10 cellular contexts compared by ENCODE assay signal in genomic region chr14:101077511-101078074, GRCh38.
DNase-seq lines count a peak whose midpoint lies in the region; ATAC-seq and TF ChIP-seq lines count a peak whose summit lies in the region.
"Had no signal": no experiment of that assay in that cellular context is flagged by ENCODE, and none has a peak within 500 bp of the region (broad histone marks: within the 10 kb centered on the region; RNA-seq: fewer than 3 reads in every experiment).

No MANE protein-coding gene starts in this region.

- H3K4me3 Mint-ChIP-seq in progenitor cell of endocrine pancreas (ENCODE audit: low read depth), result peak overlapping the region; percentile 69
- H3K4me3 Mint-ChIP-seq: central memory CD8-positive, alpha-beta T cell had no signal

- H3K27me3 ChIP-seq in left ventricle myocardium inferior (ENCODE audit: low read depth), result peaks cover 93% of the 10 kb centered on the region
- no peaks in the 10 kb centered on the region for H3K27me3 ChIP-seq in MG63

- H3K9me3 ChIP-seq in left ventricle myocardium inferior (replicated peaks) (peaks cover 11% of the 10 kb centered on the region), MG63 (no peaks in the 10 kb centered on the region)

- peaks cover 67% of the 10 kb centered on the region for H3K27me3 Mint-ChIP-seq in progenitor cell of endocrine pancreas

- TF ChIP-seq CTCF in left ventricle myocardium inferior (IDR thresholded peaks at IDR 0.05; ENCODE audit: borderline replicate concordance), result no peak
- no peak for TF ChIP-seq CTCF in progenitor cell of endocrine pancreas (IDR thresholded peaks at IDR 0.05; ENCODE audit: unreplicated experiment)

- H3K4me3 ChIP-seq in left ventricle myocardium inferior (peak overlapping the region; percentile 47), MG63 (no peak overlapping the region)

- peaks cover 5% of the 10 kb centered on the region for H3K4me1 Mint-ChIP-seq in progenitor cell of endocrine pancreas (ENCODE audit: low read depth)
- H3K4me1 Mint-ChIP-seq: central memory CD8-positive, alpha-beta T cell had no signal

- ATAC-seq in HG03460 (IDR thresholded peaks at IDR 0.05; ENCODE audit: unreplicated experiment) (no peak), HG02642 (IDR thresholded peaks at IDR 0.05; ENCODE audit: poor library complexity, unreplicated experiment) (no peak)

- H3K4me1 ChIP-seq in left ventricle myocardium inferior, result peaks cover 9% of the 10 kb centered on the region

- intact Hi-C loops in left ventricle myocardium inferior (cut with micrococcal nuclease), result no loop called here

- H3K36me3 Mint-ChIP-seq in progenitor cell of endocrine pancreas (ENCODE audit: insufficient read depth), result no peaks in the 10 kb centered on the region

- no peak overlapping the region for H3K27ac ChIP-seq in left ventricle myocardium inferior (replicated peaks)

- H3K36me3 ChIP-seq in left ventricle myocardium inferior, result no peaks in the 10 kb centered on the region
- no peaks in the 10 kb centered on the region for H3K36me3 ChIP-seq in MG63

- DNase-seq in GM03348 (ENCODE audit: low spot score) (peak; percentile 45), NCI-H69 (lab: John Stamatoyannopoulos, UW) (peak; percentile 43), left ventricle myocardium inferior (no peak), progenitor cell of endocrine pancreas (ENCODE audit: low spot score, unreplicated experiment) (no peak), MG63 (no peak)
- DNase-seq in activated CD4-positive, alpha-beta T cell treated with anti-CD3 and anti-CD28 coated beads for 1 hour, result no peak
- DNase-seq: NCI-H2029 treated with DMSO at 0.1 percent for 48 hours had no signal

- no peak overlapping the region for H3K27ac Mint-ChIP-seq in progenitor cell of endocrine pancreas

- peaks cover 4% of the 10 kb centered on the region for H3K9me3 Mint-ChIP-seq in progenitor cell of endocrine pancreas (ENCODE audit: low read depth)
- H3K9me3 Mint-ChIP-seq: central memory CD8-positive, alpha-beta T cell had no signal

Comparison
In these comparisons a context has a peak if more than half of its experiments do, and no peak if none do; other contexts are left out.
1. DNase-seq: peak in GM03348 (single experiment) and NCI-H69 (single experiment); none in left ventricle myocardium inferior (single experiment), progenitor cell of endocrine pancreas (single experiment), activated CD4-positive, alpha-beta T cell treated with anti-CD3 and anti-CD28 coated beads for 1 hour (single experiment) and MG63 (single experiment).